17 cellular contexts compared by ENCODE assay signal in the genomic region with DNA sequence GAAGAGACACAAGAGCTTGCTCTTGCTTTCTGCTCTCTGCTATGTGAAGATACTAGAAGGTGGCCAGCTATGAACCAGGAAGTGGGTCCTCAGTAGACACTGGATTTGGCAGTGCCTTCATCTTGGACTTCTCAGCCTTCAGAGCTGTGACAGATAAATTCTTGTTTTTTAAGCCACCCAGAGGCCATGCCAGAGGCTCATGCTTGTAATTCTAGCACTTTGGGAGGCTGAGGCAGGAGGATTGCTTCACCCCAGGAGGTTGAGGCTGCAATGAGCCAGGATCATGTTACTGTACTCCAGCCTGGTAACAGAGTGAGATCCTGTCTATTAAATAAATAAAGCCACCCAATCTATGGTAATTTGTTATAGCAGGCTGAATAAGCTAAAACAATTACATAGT.
A peak's percentile ranks its signal among the peaks of the same experiment; 100 is the strongest.
DNase-seq lines count a peak whose midpoint lies in the region; ATAC-seq and TF ChIP-seq lines count a peak whose summit lies in the region.
"Had no signal": no experiment of that assay in that cellular context is flagged by ENCODE, and none has a peak within 500 bp of the region (broad histone marks: within the 10 kb centered on the region; RNA-seq: fewer than 3 reads in every experiment).

No MANE protein-coding gene starts in this region.

- no peak overlapping the region for H3K9ac ChIP-seq in DND-41 (ENCODE audit: low read depth, low read length)
- no peak overlapping the region for H3K9ac ChIP-seq in SK-N-MC (ENCODE audit: insufficient read length)
- H3K9ac ChIP-seq in mesendoderm (ENCODE audit: low read length) = no peak overlapping the region
- H3K9ac ChIP-seq: GM23248 had no signal

- no peak overlapping the region for H3K18ac ChIP-seq in mesendoderm (ENCODE audit: low read length)

- H3K9me3 ChIP-seq in DND-41 (ENCODE audit: insufficient read depth, low read length, severe bottlenecking) = no peaks in the 10 kb centered on the region
- H3K9me3 ChIP-seq in HEK293 (ENCODE audit: control insufficient read depth, insufficient read depth, low read depth, low read length) = no peaks in the 10 kb centered on the region
- no peaks in the 10 kb centered on the region for H3K9me3 ChIP-seq in SK-N-MC (ENCODE audit: low read depth, low read length)
- H3K9me3 ChIP-seq in osteoblast (ENCODE audit: low read depth, low read length) = no peaks in the 10 kb centered on the region
- H3K9me3 ChIP-seq in CD8-positive, alpha-beta T cell (ENCODE audit: low read length) = no peaks in the 10 kb centered on the region
- H3K9me3 ChIP-seq in spleen = no peaks in the 10 kb centered on the region
- H3K9me3 ChIP-seq: HAP-1 had no signal

- POLR2A ChIA-PET in HEK293 (lab: Yijun Ruan, JAX) = interaction anchor here (0.6 kb wide), 1 partner anchor 967 kb away, joined by 5 read pairs; no protein-coding TSS in a partner anchor
- POLR2A ChIA-PET in CD8-positive, alpha-beta T cell (lab: Charles Lee) = interaction anchor here (0.6 kb wide), 1 partner anchor 209 kb away, joined by 5 read pairs; no protein-coding TSS in a partner anchor

- no peak overlapping the region for H2AK5ac ChIP-seq in mesendoderm (ENCODE audit: low read length)

- no peak for DNase-seq in DND-41
- no peak for DNase-seq in SK-N-MC (ENCODE audit: low read depth, low spot score)
- DNase-seq in osteoblast (ENCODE audit: insufficient read length, low spot score, missing footprints) = no peak
- no peak for DNase-seq in CD8-positive, alpha-beta T cell
- no peak for DNase-seq in glutamatergic neuron
- no peak for DNase-seq in spleen
- DNase-seq in mesendoderm = no peak
- DNase-seq: AML-193; CD4-positive, alpha-beta T cell; DMS153; DMS79; EL; GM23248; KG1 had no signal

- no peak overlapping the region for H3K4ac ChIP-seq in mesendoderm (ENCODE audit: low read depth, low read length)

- no peaks in the 10 kb centered on the region for H4K20me1 ChIP-seq in DND-41 (ENCODE audit: insufficient read depth, low read length)
- no peaks in the 10 kb centered on the region for H4K20me1 ChIP-seq in osteoblast (ENCODE audit: insufficient read depth, low read length)

- no peak overlapping the region for H3K23ac ChIP-seq in mesendoderm (ENCODE audit: low read length)

- peak; percentile 48; the same call in 1 of the 3 replicates for ATAC-seq in DND-41 (ENCODE audit: insufficient read depth, low read depth)
- no peak for ATAC-seq in CD8-positive, alpha-beta T cell

- H3K4me1 ChIP-seq in DND-41 (ENCODE audit: insufficient read depth, low read length) (peaks cover 15% of the 10 kb centered on the region), HEK293 (ENCODE audit: control insufficient read depth, insufficient read depth, low read length) (peaks cover 4% of the 10 kb centered on the region; the same call in 1 of the 2 replicates), osteoblast (ENCODE audit: insufficient read depth, low read length) (peaks cover 12% of the 10 kb centered on the region), spleen (peaks cover 0 to 8% (median 0%) of the 10 kb centered on the region in 6 donors), mesendoderm (ENCODE audit: control insufficient read depth, low read depth, low read length) (no peaks in the 10 kb centered on the region)
- H3K4me1 ChIP-seq in CD8-positive, alpha-beta T cell (ENCODE audit: insufficient read depth, low read length) = no peaks in the 10 kb centered on the region

- H3K9me3 Mint-ChIP-seq in CD8-positive, alpha-beta T cell = no peaks in the 10 kb centered on the region
- no peaks in the 10 kb centered on the region for H3K9me3 Mint-ChIP-seq in glutamatergic neuron (ENCODE audit: unreplicated experiment)
- H3K9me3 Mint-ChIP-seq: CD4-positive, alpha-beta T cell had no signal

- H2AFZ ChIP-seq in DND-41 (ENCODE audit: low read depth, low read length) (peak overlapping the region; percentile 40; the same call in 1 of the 2 replicates), osteoblast (ENCODE audit: low read length) (peak overlapping the region; percentile 18)
- H2AFZ ChIP-seq: GM23248 had no signal

- no peak overlapping the region for H2BK5ac ChIP-seq in mesendoderm (ENCODE audit: low read length)

- H3K79me1 ChIP-seq in mesendoderm (ENCODE audit: low read length) = no peaks in the 10 kb centered on the region

- no peak overlapping the region for H2BK15ac ChIP-seq in mesendoderm (replicated peaks; ENCODE audit: low read depth)

- H3K79me2 ChIP-seq in DND-41 (ENCODE audit: insufficient read depth, low read length) (no peaks in the 10 kb centered on the region), osteoblast (ENCODE audit: insufficient read depth, low read length) (no peaks in the 10 kb centered on the region), mesendoderm (ENCODE audit: control insufficient read depth, insufficient read depth, low read length) (no peaks in the 10 kb centered on the region)

- H2BK120ac ChIP-seq in mesendoderm (ENCODE audit: low read depth, low read length) = no peak overlapping the region

- no peaks in the 10 kb centered on the region for H3K4me1 Mint-ChIP-seq in CD8-positive, alpha-beta T cell (ENCODE audit: low read depth)
- no peaks in the 10 kb centered on the region for H3K4me1 Mint-ChIP-seq in glutamatergic neuron (ENCODE audit: low read depth, unreplicated experiment)

- H3K4me3 Mint-ChIP-seq in CD8-positive, alpha-beta T cell = no peak overlapping the region
- H3K4me3 Mint-ChIP-seq in glutamatergic neuron (ENCODE audit: unreplicated experiment) = no peak overlapping the region
- H3K4me3 Mint-ChIP-seq: CD4-positive, alpha-beta T cell had no signal

- H3K36me3 ChIP-seq in DND-41 (ENCODE audit: insufficient read depth, low read length) (no peaks in the 10 kb centered on the region), HEK293 (ENCODE audit: control insufficient read depth in 2 of 2, insufficient read depth in 1 of 2, low read length in 2 of 2) (no peaks in the 10 kb centered on the region), SK-N-MC (ENCODE audit: insufficient read depth, low read length) (no peaks in the 10 kb centered on the region), osteoblast (ENCODE audit: insufficient read depth, low read length) (no peaks in the 10 kb centered on the region), spleen (no peaks in the 10 kb centered on the region), mesendoderm (ENCODE audit: control insufficient read depth, insufficient read depth, low read length) (no peaks in the 10 kb centered on the region)
- H3K36me3 ChIP-seq in CD8-positive, alpha-beta T cell (ENCODE audit: insufficient read depth, low read length) = no peaks in the 10 kb centered on the region
- H3K36me3 ChIP-seq: HAP-1 had no signal

- CTCF ChIA-PET in HEK293 (lab: Yijun Ruan, JAX) = interaction anchor here (0.7 kb wide), 1 partner anchor 16 kb away, joined by 4 read pairs; no protein-coding TSS in a partner anchor
- CTCF ChIA-PET in CD8-positive, alpha-beta T cell (lab: Charles Lee) = interaction anchor here (0.6 kb wide), 1 partner anchor 29 kb away, joined by 3 read pairs; no protein-coding TSS in a partner anchor

- H3K27me3 ChIP-seq in DND-41 (ENCODE audit: insufficient read depth, low read length, poor library complexity) = no peaks in the 10 kb centered on the region
- no peaks in the 10 kb centered on the region for H3K27me3 ChIP-seq in osteoblast (ENCODE audit: insufficient read depth, low read length)
- H3K27me3 ChIP-seq in CD8-positive, alpha-beta T cell (ENCODE audit: insufficient read depth, low read length) = no peaks in the 10 kb centered on the region
- no peaks in the 10 kb centered on the region for H3K27me3 ChIP-seq in spleen (replicated peaks in 1 of 7)
- no peaks in the 10 kb centered on the region for H3K27me3 ChIP-seq in mesendoderm (ENCODE audit: insufficient read depth, low read length, poor library complexity)

- intact Hi-C loops in CD8-positive, alpha-beta T cell (cut with DNase I, micrococcal nuclease) = no loop called here
- intact Hi-C loops in spleen (cut with DNase I; ENCODE audit: low total_unique reads) = no loop called here

- no peak overlapping the region for H3K27ac Mint-ChIP-seq in CD8-positive, alpha-beta T cell
- H3K27ac Mint-ChIP-seq in glutamatergic neuron (ENCODE audit: unreplicated experiment) = no peak overlapping the region
- H3K27ac Mint-ChIP-seq: CD4-positive, alpha-beta T cell had no signal

- H3K56ac ChIP-seq in mesendoderm (ENCODE audit: low read length) = no peak overlapping the region

- H3K4me2 ChIP-seq in DND-41 (ENCODE audit: insufficient read depth, low read length) (no peak overlapping the region), osteoblast (ENCODE audit: insufficient read depth, low read length) (no peak overlapping the region), mesendoderm (ENCODE audit: low read length) (no peak overlapping the region)

- H3K27ac ChIP-seq in DND-41 (ENCODE audit: low read length) (no peak overlapping the region), HEK293 (ENCODE audit: extremely low read depth, low read depth, low read length) (no peak overlapping the region), SK-N-MC (peak overlapping the region; percentile 58; the same call in 1 of the 2 replicates), osteoblast (ENCODE audit: low read depth, low read length) (no peak overlapping the region), spleen (no peak overlapping the region), mesendoderm (ENCODE audit: low read depth, low read length) (no peak overlapping the region)
- no peak overlapping the region for H3K27ac ChIP-seq in CD8-positive, alpha-beta T cell (ENCODE audit: low read depth, low read length)
- H3K27ac ChIP-seq: C4-2B, GM23248 had no signal

- no peak overlapping the region for H4K8ac ChIP-seq in mesendoderm (ENCODE audit: low read depth, low read length)

- H3K4me3 ChIP-seq in DND-41 (ENCODE audit: low read depth in 1 of 2, low read length in 2 of 2) = no peak overlapping the region
- H3K4me3 ChIP-seq in HEK293 (ENCODE audit: low read depth, low read length) = no peak overlapping the region
- H3K4me3 ChIP-seq in SK-N-MC = no peak overlapping the region
- H3K4me3 ChIP-seq in osteoblast (ENCODE audit: insufficient read depth, low read length) = no peak overlapping the region
- H3K4me3 ChIP-seq in CD8-positive, alpha-beta T cell (ENCODE audit: low read depth, low read length) = no peak overlapping the region
- no peak overlapping the region for H3K4me3 ChIP-seq in spleen
- no peak overlapping the region for H3K4me3 ChIP-seq in mesendoderm (ENCODE audit: low read length)
- H3K4me3 ChIP-seq: GM23248, HAP-1 had no signal

- no peak overlapping the region for H4K5ac ChIP-seq in mesendoderm (ENCODE audit: low read length)

- TF ChIP-seq CTCF in DND-41 (IDR thresholded peaks at IDR 0.05; ENCODE audit: borderline replicate concordance, extremely low read depth, low read length, poor library complexity, severe bottlenecking) (no peak), HEK293 (tag by site-specific recombination; IDR thresholded peaks at IDR 0.05) (no peak), osteoblast (IDR thresholded peaks at IDR 0.05; ENCODE audit: extremely low read depth, low read depth, low read length) (no peak), glutamatergic neuron (IDR thresholded peaks at IDR 0.05; ENCODE audit: partially characterized antibody, unreplicated experiment) (no peak), spleen (IDR thresholded peaks at IDR 0.05 in 8 of 11, conservative IDR thresholded peaks at IDR 0.05 in 3 of 11) (no peak)
- TF ChIP-seq CTCF in CD8-positive, alpha-beta T cell (IDR thresholded peaks at IDR 0.05) = no peak

- no peak for TF ChIP-seq POLR2A in spleen (IDR thresholded peaks at IDR 0.05)

- no peaks in the 10 kb centered on the region for H3K27me3 Mint-ChIP-seq in CD8-positive, alpha-beta T cell (ENCODE audit: low read depth)
- H3K27me3 Mint-ChIP-seq in glutamatergic neuron (ENCODE audit: unreplicated experiment) = peaks cover 3% of the 10 kb centered on the region

- H3K36me3 Mint-ChIP-seq in CD8-positive, alpha-beta T cell = no peaks in the 10 kb centered on the region
- no peaks in the 10 kb centered on the region for H3K36me3 Mint-ChIP-seq in glutamatergic neuron (ENCODE audit: unreplicated experiment)
